In the genomic region with DNA sequence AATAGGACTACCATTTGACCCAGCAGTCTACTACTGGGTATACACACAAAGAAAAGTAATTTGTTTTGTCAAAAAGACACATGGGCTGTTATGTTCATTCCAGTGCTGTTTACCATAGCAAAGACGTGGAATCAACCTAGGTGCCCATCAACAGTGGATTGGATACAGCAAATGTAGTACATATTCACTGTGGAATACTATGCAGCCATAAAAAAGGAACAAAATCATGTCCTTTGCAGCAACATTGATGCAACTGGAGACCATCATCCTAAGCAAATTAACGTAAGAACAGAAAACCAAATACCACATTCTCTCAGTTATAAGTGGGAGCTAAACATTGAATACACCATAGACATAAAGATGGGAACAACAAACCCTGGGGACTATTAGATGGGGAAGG, we compare ENCODE assay signal across 25 cellular contexts.
"Had no signal": no experiment of that assay in that cellular context is flagged by ENCODE, and none has a peak within 500 bp of the region (broad histone marks: within the 10 kb centered on the region; RNA-seq: fewer than 3 reads in every experiment).

No MANE protein-coding gene starts in this region.

- H3K9me3 ChIP-seq: ovary, psoas muscle, right lobe of liver, sigmoid colon, stomach, thoracic aorta, thyroid gland, tibial nerve, upper lobe of left lung, uterus had no signal

- DNase-seq: natural killer cell; occipital lobe; ovary; posterior cingulate gyrus; psoas muscle; right cardiac atrium; right lobe of liver; sigmoid colon; small intestine; stimulated activated CD4-positive, alpha-beta T cell treated with anti-CD3 and anti-CD28 coated beads, Interleukin-15, amount 100 ng/mL, for 24 hours; stimulated activated CD4-positive, alpha-beta T cell treated with anti-CD3 and anti-CD28 coated beads, Interleukin-2, amount 100 ng/mL, for 24 hours; stimulated activated CD4-positive, alpha-beta T cell treated with anti-CD3 and anti-CD28 coated beads, Interleukin-2, amount 100 ng/mL, for 48 hours; stimulated activated CD4-positive, alpha-beta T cell treated with anti-CD3 and anti-CD28 coated beads, Interleukin-4, amount 100 ng/mL, for 24 hours; stimulated activated naive B cell treated with anti-CD40 and anti-IgM and Interleukin-4, amounts not matched to agents 10 μg/mL and 1 μg/mL and 100 μg/mL, for 72 hours; stimulated activated naive CD4-positive, alpha-beta T cell treated with Interleukin-2 at 50 U/mL for 16 hours; stomach; thyroid gland; trophoblast cell; upper lobe of left lung; uterus had no signal

- H2AFZ ChIP-seq: neural progenitor cell, parathyroid adenoma had no signal

- H3K4me2 ChIP-seq: neural progenitor cell had no signal

- H3K9ac ChIP-seq: neural progenitor cell, parathyroid adenoma had no signal

- H3K27me3 ChIP-seq: neural progenitor cell, ovary, right lobe of liver, sigmoid colon, stomach, thyroid gland, tibial nerve, upper lobe of left lung, uterus had no signal

- H3K27ac ChIP-seq: neural progenitor cell, ovary, parathyroid adenoma, psoas muscle, right lobe of liver, sigmoid colon, stomach, thoracic aorta, thyroid gland, tibial nerve, upper lobe of left lung, uterus had no signal

- FAIRE-seq: small intestine had no signal

- H3K4me1 ChIP-seq: parathyroid adenoma, psoas muscle, right lobe of liver, thyroid gland, upper lobe of left lung, uterus had no signal

- H3K4me3 ChIP-seq: neural progenitor cell, ovary, psoas muscle, right lobe of liver, sigmoid colon, stomach, thoracic aorta, thyroid gland, tibial nerve, upper lobe of left lung, uterus had no signal

- H3K36me3 ChIP-seq: ovary, right lobe of liver, sigmoid colon, stomach, thoracic aorta, thyroid gland, upper lobe of left lung, uterus had no signal

- ATAC-seq: natural killer cell; psoas muscle; right cardiac atrium; right lobe of liver; stimulated activated effector memory CD8-positive, alpha-beta T cell treated with anti-CD3 and anti-CD28 coated beads, Interleukin-12 subunit alpha, Interleukin-12 subunit beta, amount 100 ng/mL, for 72 hours; stimulated activated naive B cell treated with anti-CD40 and anti-IgM and Interleukin-4, amounts not matched to agents 10 μg/mL and 1 μg/mL and 100 μg/mL, for 72 hours had no signal
